ENCODE assay signal across 19 cellular contexts in genomic region chr19:38148337-38148736, GRCh38.
DNase-seq lines count a peak whose midpoint lies in the region; ATAC-seq and TF ChIP-seq lines count a peak whose summit lies in the region.
"Had no signal": no experiment of that assay in that cellular context is flagged by ENCODE, and none has a peak within 500 bp of the region (broad histone marks: within the 10 kb centered on the region; RNA-seq: fewer than 3 reads in every experiment).

No MANE protein-coding gene starts in this region.

- H3K4me1 ChIP-seq in heart left ventricle (peaks cover 0 to 5% (median 0%) of the 10 kb centered on the region in 12 donors), right atrium auricular region (no peaks in the 10 kb centered on the region), suprapubic skin (peaks cover 44% of the 10 kb centered on the region), PC-3 (ENCODE audit: insufficient read depth, low read length) (peaks cover 9% of the 10 kb centered on the region; the same call in 1 of the 2 replicates)
- H3K4me1 ChIP-seq: BLaER1, SJSA1 had no signal

- 65 to 74% (median 68%) methylated on average over 9 of the region's 9 CpGs for WGBS in heart left ventricle, 4 donors
- WGBS in suprapubic skin: 41% methylated on average over 9 of the region's 9 CpGs

- peaks cover 11% of the 10 kb centered on the region for H3K4me1 Mint-ChIP-seq in nephron progenitor cell

- no peak for TF ChIP-seq POLR2A in heart left ventricle (IDR thresholded peaks at IDR 0.05)
- no peak for TF ChIP-seq POLR2A in suprapubic skin (IDR thresholded peaks at IDR 0.05)

- H3K36me3 ChIP-seq in heart left ventricle (peaks cover 0 to 22% (median 7%) of the 10 kb centered on the region in 9 donors), right atrium auricular region (peaks cover 6% of the 10 kb centered on the region), suprapubic skin (peaks cover 25% of the 10 kb centered on the region), PC-3 (ENCODE audit: low read depth, low read length) (peaks cover 11% of the 10 kb centered on the region)

- TF ChIP-seq EP300 in suprapubic skin (IDR thresholded peaks at IDR 0.05): no peak

- H4K20me1 ChIP-seq in PC-3 (ENCODE audit: low read length): no peaks in the 10 kb centered on the region
- H4K20me1 ChIP-seq: BLaER1 had no signal

- DNase-seq in heart left ventricle (peak in 2 of 5 donors; percentile 57 to 67), right atrium auricular region (ENCODE audit: low spot score) (no peak), RWPE1 (ENCODE audit: low spot score) (no peak), nephron progenitor cell (no peak), suprapubic skin (ENCODE audit: low spot score in 2 of 2) (peak; percentile 76 to 83), PC-3 (no peak), SKM-1 treated with dmso at 0.1 percent for 144 hours (lab: John Stamatoyannopoulos, UW; ENCODE audit: unreplicated experiment) (no peak)
- DNase-seq: CD4-positive, CD25-positive, alpha-beta regulatory T cell; DMS153; DND-41; NCI-H1092; NCI-H1436 treated with DMSO at 0.1 percent for 48 hours; NCI-H187 treated with DMSO at 0.1 percent for 48 hours; NCI-H2227 treated with DMSO at 0.1 percent for 48 hours; NCI-H526 treated with DMSO at 0.1 percent for 48 hours; OCI-M1 had no signal

- no peak overlapping the region for H3K9ac ChIP-seq in PC-3 (ENCODE audit: low read length)
- H3K9ac ChIP-seq: BLaER1 had no signal

- peak overlapping the region; percentile 29 for H3K27ac Mint-ChIP-seq in nephron progenitor cell
- H3K27ac Mint-ChIP-seq: CD4-positive, CD25-positive, alpha-beta regulatory T cell had no signal

- H3K27me3 Mint-ChIP-seq in nephron progenitor cell (ENCODE audit: low read depth, poor library complexity): peaks cover 2% of the 10 kb centered on the region
- H3K27me3 Mint-ChIP-seq: CD4-positive, CD25-positive, alpha-beta regulatory T cell had no signal

- CTCF ChIA-PET in RWPE1 (lab: Yijun Ruan, JAX): no interaction called here
- CTCF ChIA-PET in PC-3 (lab: Charles Lee): no interaction called here

- H3K36me3 Mint-ChIP-seq in nephron progenitor cell (ENCODE audit: low read depth): peaks cover 12% of the 10 kb centered on the region

- intact Hi-C loops in heart left ventricle (cut with DNase I): loop anchor here in 5 of 10 donors (5.0 to 10.0 kb wide), 5 partner anchors 76 to 186 kb away; partner anchors contain the start of genes CATSPERG (in 3 of the 5) and DPF1 (in 2 of the 5)
- intact Hi-C loops in PC-3 (cut with micrococcal nuclease): no loop called here

- no TSS peak for BruUV-seq in PC-3 (replicated peaks; lab: Mats Ljungman, UMichigan)

- H3K79me2 ChIP-seq in PC-3 (ENCODE audit: low read length): no peaks in the 10 kb centered on the region

- H3K9me3 ChIP-seq in heart left ventricle: no peaks in the 10 kb centered on the region
- no peaks in the 10 kb centered on the region for H3K9me3 ChIP-seq in right atrium auricular region
- H3K9me3 ChIP-seq in suprapubic skin: no peaks in the 10 kb centered on the region
- no peaks in the 10 kb centered on the region for H3K9me3 ChIP-seq in PC-3 (ENCODE audit: low read length)
- H3K9me3 ChIP-seq: BLaER1, SJSA1 had no signal

- H3K27me3 ChIP-seq in heart left ventricle (no peaks in the 10 kb centered on the region), right atrium auricular region (no peaks in the 10 kb centered on the region), suprapubic skin (no peaks in the 10 kb centered on the region), PC-3 (ENCODE audit: low read length) (no peaks in the 10 kb centered on the region)
- H3K27me3 ChIP-seq: BLaER1, SJSA1 had no signal

- no peak overlapping the region for H2AFZ ChIP-seq in PC-3 (ENCODE audit: low read length)

- H3K9me2 ChIP-seq in PC-3 (replicated peaks; ENCODE audit: low read length): no peaks in the 10 kb centered on the region

- no peak overlapping the region for H3K27ac ChIP-seq in heart left ventricle
- H3K27ac ChIP-seq in right atrium auricular region: no peak overlapping the region
- peak overlapping the region; percentile 53 for H3K27ac ChIP-seq in RWPE1
- H3K27ac ChIP-seq in suprapubic skin: peak overlapping the region; percentile 40
- H3K27ac ChIP-seq in PC-3 (ENCODE audit: low read length): no peak overlapping the region
- H3K27ac ChIP-seq: BLaER1, SJSA1 had no signal

- POLR2A ChIA-PET in RWPE1 (lab: Yijun Ruan, JAX; ENCODE audit: low non-redundant PET): no interaction called here
- POLR2A ChIA-PET in PC-3 (lab: Charles Lee; ENCODE audit: unreplicated experiment): no interaction called here

- H3K9me3 Mint-ChIP-seq in nephron progenitor cell: no peaks in the 10 kb centered on the region
- H3K9me3 Mint-ChIP-seq: CD4-positive, CD25-positive, alpha-beta regulatory T cell had no signal

- H3K4me2 ChIP-seq in PC-3 (ENCODE audit: low read length): no peak overlapping the region
- H3K4me2 ChIP-seq: BLaER1 had no signal

- H3K4me3 ChIP-seq in heart left ventricle (no peak overlapping the region), right atrium auricular region (no peak overlapping the region), suprapubic skin (no peak overlapping the region), PC-3 (ENCODE audit: low read length) (no peak overlapping the region)
- H3K4me3 ChIP-seq: BLaER1, SJSA1 had no signal

- H3K4me3 Mint-ChIP-seq in nephron progenitor cell: no peak overlapping the region
- H3K4me3 Mint-ChIP-seq: CD4-positive, CD25-positive, alpha-beta regulatory T cell had no signal

- H3F3A ChIP-seq in PC-3 (ENCODE audit: low read length, unreplicated experiment): no peaks in the 10 kb centered on the region

- ATAC-seq in heart left ventricle: peak in 3 of 4 donors; percentile 17 to 64 (median 20)
- ATAC-seq in PC-3: no peak
- no peak for ATAC-seq in GM18519 (IDR thresholded peaks at IDR 0.05; ENCODE audit: low FRiP score, unreplicated experiment)

- TF ChIP-seq CTCF in heart left ventricle (IDR thresholded peaks at IDR 0.05) (no peak), right atrium auricular region (IDR thresholded peaks at IDR 0.05) (no peak), RWPE1 (conservative IDR thresholded peaks at IDR 0.05; ENCODE audit: low read depth) (no peak), nephron progenitor cell (IDR thresholded peaks at IDR 0.05) (no peak), suprapubic skin (IDR thresholded peaks at IDR 0.05) (no peak), PC-3 (conservative IDR thresholded peaks at IDR 0.05; ENCODE audit: low read depth, low read length) (no peak)

Comparison
In these comparisons a context has a peak if more than half of its experiments do, and no peak if none do; other contexts are left out.
1. ATAC-seq: peak in heart left ventricle (3 of 4); none in PC-3 (single experiment) and GM18519 (single experiment).
2. DNase-seq: peak in suprapubic skin (2 of 2); none in right atrium auricular region (single experiment), RWPE1 (single experiment), nephron progenitor cell (single experiment), PC-3 (single experiment) and SKM-1 treated with dmso at 0.1 percent for 144 hours (single experiment).
3. H3K27ac ChIP-seq: peak in RWPE1 (single experiment) and suprapubic skin (single experiment); none in heart left ventricle (0 of 12), right atrium auricular region (0 of 2) and PC-3 (single experiment).